In genomic region chr20:44908987-44909871, GRCh38 we compare ENCODE assay signal across 8 cellular contexts. TPM values are rescaled to one million over a fixed set of nuclear protein-coding genes. Genes with fewer than 3 reads are reported as not detected.
DNase-seq lines count a peak whose midpoint lies in the region; ATAC-seq and TF ChIP-seq lines count a peak whose summit lies in the region.

No MANE protein-coding gene starts in this region.

- in situ Hi-C loops in Panc1 (cut with HindIII; ENCODE audit: low pct_unique_long_range_greater_than_20kb, low sequenced_read_pairs) = no loop called here
- in situ Hi-C loops in GM13976 (cut with MboI; ENCODE audit: low sequenced_read_pairs, unreplicated experiment) = no loop called here

- no TSS peak for BruUV-seq in Panc1 (replicated peaks; lab: Mats Ljungman, UMichigan)

- peak; percentile 29 for ATAC-seq in Panc1
- peak in 3 of 4 donors; percentile 6 to 15 (median 12) for ATAC-seq in psoas muscle

- H3K4me3 ChIP-seq in GM12875 (ENCODE audit: low read depth, low read length) = peak overlapping the region; percentile 71
- H3K4me3 ChIP-seq in Panc1 (ENCODE audit: low read depth in 2 of 2, low read length in 2 of 2) = peak overlapping the region; percentile 91 to 93
- peak overlapping the region; percentile 69 for H3K4me3 ChIP-seq in psoas muscle

- CTCF ChIA-PET in Panc1 (lab: Charles Lee) = interaction anchor here (0.6 kb wide), 3 partner anchors 10 to 157 kb away, joined by 3 to 7 read pairs (median 5); no protein-coding TSS in a partner anchor

- TF ChIP-seq CTCF in GM12875 (IDR thresholded peaks at IDR 0.05; ENCODE audit: borderline replicate concordance, insufficient read depth, low read depth, low read length) (no peak), Panc1 (IDR thresholded peaks at IDR 0.05) (no peak), psoas muscle (IDR thresholded peaks at IDR 0.05) (no peak), GM13976 (IDR thresholded peaks at IDR 0.05; ENCODE audit: borderline replicate concordance, control extremely low read depth, extremely low read depth, insufficient read depth, missing control alignments) (no peak)

- H3K27me3 ChIP-seq in Panc1 (ENCODE audit: control insufficient read depth, insufficient read depth, low read length) (no peaks in the 10 kb centered on the region), psoas muscle (ENCODE audit: insufficient read depth in 3 of 3, low read length in 2 of 3) (peaks cover 0 to 9% (median 2%) of the 10 kb centered on the region in 3 donors)

- intact Hi-C loops in Panc1 (cut with micrococcal nuclease; ENCODE audit: unreplicated experiment) = no loop called here
- intact Hi-C loops in psoas muscle (cut with DNase I) = no loop called here

- no peak for DNase-seq in Panc1 (ENCODE audit: low read depth, low spot score)
- no peak for DNase-seq in epithelial cell of prostate (ENCODE audit: low read depth, low spot score)
- DNase-seq in psoas muscle = no peak
- no peak for DNase-seq in NCI-H774 (lab: John Stamatoyannopoulos, UW)
- DNase-seq in NCI-H446 treated with DMSO at 0.1 percent for 48 hours (lab: John Stamatoyannopoulos, UW) = no peak
- no peak for DNase-seq in NCI-H345 treated with DMSO at 0.1 percent for 48 hours (lab: John Stamatoyannopoulos, UW; ENCODE audit: unreplicated experiment)
- no peak for DNase-seq in GM13976 (ENCODE audit: low spot score)

- H3K27ac ChIP-seq in Panc1 (ENCODE audit: low read length) (peak overlapping the region; percentile 62), epithelial cell of prostate (peak overlapping the region; percentile 59), psoas muscle (no peak overlapping the region)

- WGBS in psoas muscle, 3 donors = 24 to 28% (median 25%) methylated on average over 14 of the region's 14 CpGs

- H3K9me3 ChIP-seq in Panc1 (ENCODE audit: control insufficient read depth, insufficient read depth, low read depth, low read length) (no peaks in the 10 kb centered on the region), psoas muscle (no peaks in the 10 kb centered on the region)

- H3K36me3 ChIP-seq in Panc1 (ENCODE audit: control insufficient read depth, insufficient read depth, low read length) = peaks cover 26% of the 10 kb centered on the region
- H3K36me3 ChIP-seq in psoas muscle (ENCODE audit: insufficient read depth in 1 of 2, low read depth in 1 of 2) = peaks cover 14 to 47% of the 10 kb centered on the region in 2 donors

- H3K4me1 ChIP-seq in Panc1 (ENCODE audit: control insufficient read depth, insufficient read depth, low read length) (peaks cover 6% of the 10 kb centered on the region; the same call in 1 of the 2 replicates), psoas muscle (peaks cover 9% of the 10 kb centered on the region)

- POLR2A ChIA-PET in Panc1 (lab: Charles Lee) = interaction anchor here (0.6 to 0.7 kb wide), 2 partner anchors 49 to 387 kb away, joined by 4 to 6 read pairs; no protein-coding TSS in a partner anchor

RNA-seq across cellular contexts. Expression of gene PABPC1L, which starts 0.6 kb away (rescaled TPM):
- total RNA-seq in Panc1 (2021; ENCODE audit: unreplicated experiment) = 102 TPM
- 81.8 TPM for polyA plus RNA-seq in Panc1 (2012; ENCODE audit: insufficient read length)
- total RNA-seq in psoas muscle = 1 to 10 TPM; 1.5 to 2.8 (median 2.1) TPM
- polyA plus RNA-seq in psoas muscle = 1 to 10 TPM; 1.0 to 2.4 (median 1.8) TPM

RNA-seq across cellular contexts. Expression of gene YWHAB, which starts 23.7 kb away (rescaled TPM):
- total RNA-seq in Panc1 (2021; ENCODE audit: unreplicated experiment) (267 TPM), psoas muscle (10 to 100 TPM; 63.2 to 92.1 (median 80.6) TPM)
- 181 TPM for polyA plus RNA-seq in Panc1 (2012; ENCODE audit: insufficient read length)
- polyA plus RNA-seq in psoas muscle = 100 to 1,000 TPM in 1 of 3 donors, 10 to 100 TPM in 2; 44.2 to 109 (median 96.0) TPM

RNA-seq across cellular contexts. Expression of gene TOMM34, which starts 51.0 kb away (rescaled TPM):
- total RNA-seq in Panc1 (2021; ENCODE audit: unreplicated experiment) = 30.6 TPM
- 26.7 TPM for polyA plus RNA-seq in Panc1 (2012; ENCODE audit: insufficient read length)
- total RNA-seq in psoas muscle = 10 to 100 TPM in 3 of 4 donors, 1 to 10 TPM in 1; 9.6 to 18.3 (median 14.5) TPM
- polyA plus RNA-seq in psoas muscle = 10 to 100 TPM; 10.4 to 38.0 (median 17.6) TPM

RNA-seq across cellular contexts. Expression of gene STK4, which starts 57.1 kb away (rescaled TPM):
- total RNA-seq in Panc1 (2021; ENCODE audit: unreplicated experiment) = 50.2 TPM
- 15.0 TPM for polyA plus RNA-seq in Panc1 (2012; ENCODE audit: insufficient read length)
- 1 to 10 TPM; 5.1 to 8.6 (median 7.3) TPM for total RNA-seq in psoas muscle
- polyA plus RNA-seq in psoas muscle = 1 to 10 TPM; 2.4 to 5.6 (median 4.0) TPM

Comparison
In these comparisons a context has a peak if more than half of its experiments do, and no peak if none do; other contexts are left out.
1. RNA of gene PABPC1L, which starts 0.6 kb away (total RNA-seq): 102 TPM in Panc1 (single experiment); 1.5 to 2.8 TPM in psoas muscle; every median in the first group is over 10 times any median in the second.
2. Peak in every context shown above with its lines, with median percentiles within 50 percentile points of each other: H3K4me3 ChIP-seq.